ENCODE assay signal across 15 cellular contexts in genomic region chr2:219995409-219995808, GRCh38.
A peak's percentile ranks its signal among the peaks of the same experiment; 100 is the strongest.
DNase-seq lines count a peak whose midpoint lies in the region; ATAC-seq and TF ChIP-seq lines count a peak whose summit lies in the region.
"Had no signal": no experiment of that assay in that cellular context is flagged by ENCODE, and none has a peak within 500 bp of the region (broad histone marks: within the 10 kb centered on the region; RNA-seq: fewer than 3 reads in every experiment).

No MANE protein-coding gene starts in this region.

- TF ChIP-seq CTCF in IMR-90 (conservative IDR thresholded peaks at IDR 0.05; ENCODE audit: low read depth, low read length) (no peak), fibroblast of villous mesenchyme (IDR thresholded peaks at IDR 0.05; ENCODE audit: insufficient read depth, low read depth, low read length) (no peak), nephron progenitor cell (IDR thresholded peaks at IDR 0.05) (no peak)

- intact Hi-C loops in IMR-90 (cut with micrococcal nuclease), result loop anchor here (5.0 kb wide), 3 partner anchors 258 to 1972 kb away; partner anchors contain the start of gene EPHA4

- no peak overlapping the region for H3K23ac ChIP-seq in IMR-90 (ENCODE audit: low read depth, low read length)

- no peak overlapping the region for H3K27ac ChIP-seq in IMR-90 (ENCODE audit: insufficient read depth, low read length)
- H3K27ac ChIP-seq: BLaER1 had no signal

- H2BK120ac ChIP-seq in IMR-90 (ENCODE audit: low read depth, low read length), result 0 out of 2 replicates have a peak overlapping the region, but pooled peaks have one; percentile 14

- CTCF ChIA-PET in IMR-90 (lab: Yijun Ruan, JAX), result no interaction called here

- H2AK5ac ChIP-seq in IMR-90 (ENCODE audit: low read depth, low read length), result 0 out of 2 replicates have a peak overlapping the region, but pooled peaks have one; percentile 39

- DNase-seq in IMR-90 (no peak), fibroblast of villous mesenchyme (ENCODE audit: low read depth) (peak; percentile 9), nephron progenitor cell (no peak)
- DNase-seq in effector CD4-positive, alpha-beta T cell, result no peak
- DNase-seq: 8988T; CD4-positive, alpha-beta memory T cell; DMS153; DMS79; GDM1 had no signal

- peak overlapping the region in 1 of 2 experiments; percentile 66; a peak in 3 of 4 replicates for H4K8ac ChIP-seq in IMR-90 (ENCODE audit: low read depth in 2 of 2, low read length in 2 of 2)

- H3K4me3 ChIP-seq in IMR-90 (ENCODE audit: insufficient read depth, low read depth, low read length) (no peak overlapping the region), fibroblast of villous mesenchyme (ENCODE audit: low read depth, low read length) (no peak overlapping the region)
- H3K4me3 ChIP-seq: BLaER1, HAP-1 had no signal

- H3K9me3 Mint-ChIP-seq in nephron progenitor cell, result peaks cover 4% of the 10 kb centered on the region

- peak overlapping the region; percentile 28; the same call in 1 of the 2 replicates for H4K91ac ChIP-seq in IMR-90 (ENCODE audit: insufficient read depth, low read depth, low read length)

- BruUV-seq in IMR-90 (replicated peaks; lab: Mats Ljungman, UMichigan), result no TSS peak

- no peaks in the 10 kb centered on the region for H3K79me1 ChIP-seq in IMR-90 (ENCODE audit: low read depth in 1 of 2, low read length in 2 of 2)

- dilution Hi-C loops in IMR-90 (cut with HindIII; ENCODE audit: low sequenced_read_pairs, unreplicated experiment), result no loop called here

- in situ Hi-C loops in IMR-90 (cut with MboI; ENCODE audit: low sequenced_read_pairs), result no loop called here

- no peaks in the 10 kb centered on the region for H3K9me1 ChIP-seq in IMR-90 (ENCODE audit: insufficient read depth, low read length)

- no peaks in the 10 kb centered on the region for H3K36me3 Mint-ChIP-seq in nephron progenitor cell (ENCODE audit: low read depth)
- H3K36me3 Mint-ChIP-seq: CD14-positive monocyte; CD4-positive, alpha-beta memory T cell had no signal

- peak overlapping the region; percentile 84 for H2AFZ ChIP-seq in IMR-90 (replicated peaks; ENCODE audit: low read length, poor library complexity)

- H3K27me3 Mint-ChIP-seq in nephron progenitor cell (ENCODE audit: low read depth, poor library complexity), result peaks cover 2% of the 10 kb centered on the region

- H3K14ac ChIP-seq in IMR-90 (replicated peaks; ENCODE audit: low read depth, low read length), result no peak overlapping the region

- H4K20me1 ChIP-seq in IMR-90 (ENCODE audit: insufficient read depth, low read length), result no peaks in the 10 kb centered on the region
- H4K20me1 ChIP-seq: BLaER1 had no signal

- TF ChIP-seq POLR2A in IMR-90 (IDR thresholded peaks at IDR 0.05; ENCODE audit: low read depth, low read length), result no peak

- peak overlapping the region; percentile 25; the same call in 1 of the 2 replicates for H2BK20ac ChIP-seq in IMR-90 (ENCODE audit: low read depth, low read length)

- H2AK9ac ChIP-seq in IMR-90 (replicated peaks; ENCODE audit: low read depth, low read length, poor library complexity), result no peak overlapping the region

- no peaks in the 10 kb centered on the region for H3K27me3 ChIP-seq in IMR-90 (ENCODE audit: control insufficient read depth, insufficient read depth, low read length)
- H3K27me3 ChIP-seq: BLaER1 had no signal

- 60% methylated on average over 1 of the region's 5 CpGs; no CpG with 5 or more reads in 1 of the 2 experiments for WGBS in IMR-90 (ENCODE audit: extremely low coverage in 2 of 2, insufficient read length in 1 of 2), 2 experiments

- 0 out of 2 replicates have a peak overlapping the region, but pooled peaks have one; percentile 20 for H3K4ac ChIP-seq in IMR-90 (ENCODE audit: low read depth, low read length)

- peak; percentile 53 for ATAC-seq in IMR-90 (ENCODE audit: low read depth)
- ATAC-seq in GM21360 (IDR thresholded peaks at IDR 0.05; ENCODE audit: unreplicated experiment), result no peak
- no peak for ATAC-seq in GM21515 (IDR thresholded peaks at IDR 0.05; ENCODE audit: unreplicated experiment)
- ATAC-seq in GM21529 (IDR thresholded peaks at IDR 0.05; ENCODE audit: unreplicated experiment), result no peak

- H3K18ac ChIP-seq in IMR-90 (ENCODE audit: low read depth, low read length), result peak overlapping the region; percentile 82

- H3K4me3 Mint-ChIP-seq in nephron progenitor cell, result no peak overlapping the region
- H3K4me3 Mint-ChIP-seq: CD14-positive monocyte; CD4-positive, alpha-beta memory T cell had no signal

- H3K27ac Mint-ChIP-seq in nephron progenitor cell, result peak overlapping the region; percentile 7
- H3K27ac Mint-ChIP-seq: CD14-positive monocyte; CD4-positive, alpha-beta memory T cell had no signal

- H3K4me1 ChIP-seq in IMR-90 (ENCODE audit: control insufficient read depth, insufficient read depth, low read length), result peaks cover 4% of the 10 kb centered on the region; the same call in 1 of the 2 replicates
- H3K4me1 ChIP-seq: HAP-1 had no signal

- H3K4me1 Mint-ChIP-seq in nephron progenitor cell, result peaks cover 31% of the 10 kb centered on the region
- H3K4me1 Mint-ChIP-seq: CD14-positive monocyte; CD4-positive, alpha-beta memory T cell had no signal

- 0 out of 2 replicates have a peak, but pooled peaks cover 3% of the 10 kb centered on the region for H3K9me3 ChIP-seq in IMR-90 (ENCODE audit: control insufficient read depth, insufficient read depth, low read length)
- H3K9me3 ChIP-seq: HAP-1 had no signal

- H2BK5ac ChIP-seq in IMR-90 (ENCODE audit: low read depth, low read length, poor library complexity, severe bottlenecking), result no peak overlapping the region

- no peaks in the 10 kb centered on the region for H3K36me3 ChIP-seq in IMR-90 (ENCODE audit: control insufficient read depth, insufficient read depth, low read length)
- H3K36me3 ChIP-seq: BLaER1, HAP-1 had no signal

- POLR2A ChIA-PET in IMR-90 (lab: Charles Lee; ENCODE audit: unreplicated experiment), result no interaction called here

- H3K4me2 ChIP-seq in IMR-90 (ENCODE audit: low read depth, low read length), result peak overlapping the region; percentile 66
- H3K4me2 ChIP-seq: BLaER1 had no signal

- 0 out of 3 replicates have a peak overlapping the region, but pooled peaks have one; percentile 45 for H2BK15ac ChIP-seq in IMR-90 (ENCODE audit: low read depth, low read length)

- H4K5ac ChIP-seq in IMR-90 (ENCODE audit: low read depth, low read length), result no peak overlapping the region; the same call in 1 of the 2 replicates

- TF ChIP-seq RAD21 in IMR-90 (IDR thresholded peaks at IDR 0.05; ENCODE audit: low read length), result no peak

- no peak overlapping the region for H3K56ac ChIP-seq in IMR-90 (ENCODE audit: extremely low read depth, insufficient read depth, low read length)

- no peak overlapping the region for H3K9ac ChIP-seq in IMR-90 (ENCODE audit: low read depth, low read length)
- H3K9ac ChIP-seq: BLaER1 had no signal

TF ChIP-seq in IMR-90, 13 proteins besides CTCF, POLR2A, EP300 and RAD21:
- no peak for TF ChIP-seq MAZ (IDR thresholded peaks at IDR 0.05; ENCODE audit: borderline replicate concordance, low read depth, low read length)
- TF ChIP-seq MAFK (IDR thresholded peaks at IDR 0.05; ENCODE audit: low read depth, low read length), result no peak
- TF ChIP-seq RCOR1 (IDR thresholded peaks at IDR 0.05; ENCODE audit: insufficient replicate concordance, low read length), result no peak
